ENCODE assay signal across 1 cellular context in the genomic region with DNA sequence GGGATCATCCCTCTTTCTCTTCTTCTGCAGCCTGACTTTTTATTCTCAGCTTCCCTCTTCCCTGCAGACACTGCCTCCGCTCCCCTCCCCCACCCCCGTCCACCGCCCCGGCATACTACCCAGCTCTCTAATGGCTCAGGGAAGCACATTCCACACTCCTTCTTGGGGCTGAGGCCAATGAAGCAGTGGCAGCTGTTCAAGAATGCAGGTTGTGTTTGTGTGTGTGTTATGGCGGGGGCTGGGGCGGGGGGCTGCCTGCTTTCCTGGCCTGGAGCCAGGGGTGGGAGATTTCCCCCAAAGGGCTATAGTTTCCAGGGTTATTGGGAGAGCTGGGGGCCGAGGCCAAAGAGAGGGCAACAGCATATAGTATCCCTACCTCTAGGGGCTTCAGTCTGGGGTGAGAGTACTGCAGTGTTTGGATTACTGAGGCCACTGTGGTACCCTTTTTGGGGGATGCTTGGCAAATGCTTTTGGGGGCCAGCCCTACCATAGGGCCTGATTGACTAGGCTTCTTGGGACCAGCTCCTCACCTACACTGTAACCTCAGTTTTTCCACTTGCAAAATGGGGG.
TF ChIP-seq lines count a peak whose summit lies in the region.

No MANE protein-coding gene starts in this region.

TF ChIP-seq in GM23338, 12 proteins besides CTCF, POLR2A, EP300 and RAD21:
- TF ChIP-seq, protein P1, sequence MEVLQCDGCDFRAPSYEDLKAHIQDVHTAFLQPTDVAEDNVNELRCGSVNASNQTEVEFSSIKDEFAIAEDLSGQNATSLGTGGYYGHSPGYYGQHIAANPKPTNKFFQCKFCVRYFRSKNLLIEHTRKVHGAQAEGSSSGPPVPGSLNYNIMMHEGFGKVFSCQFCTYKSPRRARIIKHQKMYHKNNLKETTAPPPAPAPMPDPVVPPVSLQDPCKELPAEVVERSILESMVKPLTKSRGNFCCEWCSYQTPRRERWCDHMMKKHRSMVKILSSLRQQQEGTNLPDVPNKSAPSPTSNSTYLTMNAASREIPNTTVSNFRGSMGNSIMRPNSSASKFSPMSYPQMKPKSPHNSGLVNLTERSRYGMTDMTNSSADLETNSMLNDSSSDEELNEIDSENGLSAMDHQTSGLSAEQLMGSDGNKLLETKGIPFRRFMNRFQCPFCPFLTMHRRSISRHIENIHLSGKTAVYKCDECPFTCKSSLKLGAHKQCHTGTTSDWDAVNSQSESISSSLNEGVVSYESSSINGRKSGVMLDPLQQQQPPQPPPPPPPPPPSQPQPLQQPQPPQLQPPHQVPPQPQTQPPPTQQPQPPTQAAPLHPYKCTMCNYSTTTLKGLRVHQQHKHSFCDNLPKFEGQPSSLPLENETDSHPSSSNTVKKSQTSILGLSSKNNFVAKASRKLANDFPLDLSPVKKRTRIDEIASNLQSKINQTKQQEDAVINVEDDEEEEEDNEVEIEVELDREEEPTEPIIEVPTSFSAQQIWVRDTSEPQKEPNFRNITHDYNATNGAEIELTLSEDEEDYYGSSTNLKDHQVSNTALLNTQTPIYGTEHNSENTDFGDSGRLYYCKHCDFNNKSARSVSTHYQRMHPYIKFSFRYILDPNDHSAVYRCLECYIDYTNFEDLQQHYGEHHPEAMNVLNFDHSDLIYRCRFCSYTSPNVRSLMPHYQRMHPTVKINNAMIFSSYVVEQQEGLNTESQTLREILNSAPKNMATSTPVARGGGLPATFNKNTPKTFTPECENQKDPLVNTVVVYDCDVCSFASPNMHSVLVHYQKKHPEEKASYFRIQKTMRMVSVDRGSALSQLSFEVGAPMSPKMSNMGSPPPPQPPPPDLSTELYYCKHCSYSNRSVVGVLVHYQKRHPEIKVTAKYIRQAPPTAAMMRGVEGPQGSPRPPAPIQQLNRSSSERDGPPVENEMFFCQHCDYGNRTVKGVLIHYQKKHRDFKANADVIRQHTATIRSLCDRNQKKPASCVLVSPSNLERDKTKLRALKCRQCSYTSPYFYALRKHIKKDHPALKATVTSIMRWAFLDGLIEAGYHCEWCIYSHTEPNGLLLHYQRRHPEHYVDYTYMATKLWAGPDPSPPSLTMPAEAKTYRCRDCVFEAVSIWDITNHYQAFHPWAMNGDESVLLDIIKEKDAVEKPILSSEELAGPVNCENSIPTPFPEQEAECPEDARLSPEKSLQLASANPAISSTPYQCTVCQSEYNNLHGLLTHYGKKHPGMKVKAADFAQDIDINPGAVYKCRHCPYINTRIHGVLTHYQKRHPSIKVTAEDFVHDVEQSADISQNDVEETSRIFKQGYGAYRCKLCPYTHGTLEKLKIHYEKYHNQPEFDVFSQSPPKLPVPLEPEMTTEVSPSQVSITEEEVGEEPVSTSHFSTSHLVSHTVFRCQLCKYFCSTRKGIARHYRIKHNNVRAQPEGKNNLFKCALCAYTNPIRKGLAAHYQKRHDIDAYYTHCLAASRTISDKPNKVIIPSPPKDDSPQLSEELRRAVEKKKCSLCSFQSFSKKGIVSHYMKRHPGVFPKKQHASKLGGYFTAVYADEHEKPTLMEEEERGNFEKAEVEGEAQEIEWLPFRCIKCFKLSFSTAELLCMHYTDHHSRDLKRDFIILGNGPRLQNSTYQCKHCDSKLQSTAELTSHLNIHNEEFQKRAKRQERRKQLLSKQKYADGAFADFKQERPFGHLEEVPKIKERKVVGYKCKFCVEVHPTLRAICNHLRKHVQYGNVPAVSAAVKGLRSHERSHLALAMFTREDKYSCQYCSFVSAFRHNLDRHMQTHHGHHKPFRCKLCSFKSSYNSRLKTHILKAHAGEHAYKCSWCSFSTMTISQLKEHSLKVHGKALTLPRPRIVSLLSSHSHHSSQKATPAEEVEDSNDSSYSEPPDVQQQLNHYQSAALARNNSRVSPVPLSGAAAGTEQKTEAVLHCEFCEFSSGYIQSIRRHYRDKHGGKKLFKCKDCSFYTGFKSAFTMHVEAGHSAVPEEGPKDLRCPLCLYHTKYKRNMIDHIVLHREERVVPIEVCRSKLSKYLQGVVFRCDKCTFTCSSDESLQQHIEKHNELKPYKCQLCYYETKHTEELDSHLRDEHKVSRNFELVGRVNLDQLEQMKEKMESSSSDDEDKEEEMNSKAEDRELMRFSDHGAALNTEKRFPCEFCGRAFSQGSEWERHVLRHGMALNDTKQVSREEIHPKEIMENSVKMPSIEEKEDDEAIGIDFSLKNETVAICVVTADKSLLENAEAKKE (CRISPR knock-in tag; IDR thresholded peaks at IDR 0.05) = no peak
- no peak for TF ChIP-seq JUNB (IDR thresholded peaks at IDR 0.05; ENCODE audit: unreplicated experiment)
- no peak for TF ChIP-seq STAT1 (IDR thresholded peaks at IDR 0.05; ENCODE audit: unreplicated experiment)
- TF ChIP-seq ZNF114 (CRISPR knock-in tag; IDR thresholded peaks at IDR 0.05) = no peak
- no peak for TF ChIP-seq EZH2phosphoT487 (IDR thresholded peaks at IDR 0.05; ENCODE audit: unreplicated experiment)
- TF ChIP-seq, protein P2, sequence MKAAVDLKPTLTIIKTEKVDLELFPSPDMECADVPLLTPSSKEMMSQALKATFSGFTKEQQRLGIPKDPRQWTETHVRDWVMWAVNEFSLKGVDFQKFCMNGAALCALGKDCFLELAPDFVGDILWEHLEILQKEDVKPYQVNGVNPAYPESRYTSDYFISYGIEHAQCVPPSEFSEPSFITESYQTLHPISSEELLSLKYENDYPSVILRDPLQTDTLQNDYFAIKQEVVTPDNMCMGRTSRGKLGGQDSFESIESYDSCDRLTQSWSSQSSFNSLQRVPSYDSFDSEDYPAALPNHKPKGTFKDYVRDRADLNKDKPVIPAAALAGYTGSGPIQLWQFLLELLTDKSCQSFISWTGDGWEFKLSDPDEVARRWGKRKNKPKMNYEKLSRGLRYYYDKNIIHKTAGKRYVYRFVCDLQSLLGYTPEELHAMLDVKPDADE (IDR thresholded peaks at IDR 0.05) = no peak
- TF ChIP-seq NANOG (IDR thresholded peaks at IDR 0.05; ENCODE audit: borderline replicate concordance) = no peak
- TF ChIP-seq, protein P3, sequence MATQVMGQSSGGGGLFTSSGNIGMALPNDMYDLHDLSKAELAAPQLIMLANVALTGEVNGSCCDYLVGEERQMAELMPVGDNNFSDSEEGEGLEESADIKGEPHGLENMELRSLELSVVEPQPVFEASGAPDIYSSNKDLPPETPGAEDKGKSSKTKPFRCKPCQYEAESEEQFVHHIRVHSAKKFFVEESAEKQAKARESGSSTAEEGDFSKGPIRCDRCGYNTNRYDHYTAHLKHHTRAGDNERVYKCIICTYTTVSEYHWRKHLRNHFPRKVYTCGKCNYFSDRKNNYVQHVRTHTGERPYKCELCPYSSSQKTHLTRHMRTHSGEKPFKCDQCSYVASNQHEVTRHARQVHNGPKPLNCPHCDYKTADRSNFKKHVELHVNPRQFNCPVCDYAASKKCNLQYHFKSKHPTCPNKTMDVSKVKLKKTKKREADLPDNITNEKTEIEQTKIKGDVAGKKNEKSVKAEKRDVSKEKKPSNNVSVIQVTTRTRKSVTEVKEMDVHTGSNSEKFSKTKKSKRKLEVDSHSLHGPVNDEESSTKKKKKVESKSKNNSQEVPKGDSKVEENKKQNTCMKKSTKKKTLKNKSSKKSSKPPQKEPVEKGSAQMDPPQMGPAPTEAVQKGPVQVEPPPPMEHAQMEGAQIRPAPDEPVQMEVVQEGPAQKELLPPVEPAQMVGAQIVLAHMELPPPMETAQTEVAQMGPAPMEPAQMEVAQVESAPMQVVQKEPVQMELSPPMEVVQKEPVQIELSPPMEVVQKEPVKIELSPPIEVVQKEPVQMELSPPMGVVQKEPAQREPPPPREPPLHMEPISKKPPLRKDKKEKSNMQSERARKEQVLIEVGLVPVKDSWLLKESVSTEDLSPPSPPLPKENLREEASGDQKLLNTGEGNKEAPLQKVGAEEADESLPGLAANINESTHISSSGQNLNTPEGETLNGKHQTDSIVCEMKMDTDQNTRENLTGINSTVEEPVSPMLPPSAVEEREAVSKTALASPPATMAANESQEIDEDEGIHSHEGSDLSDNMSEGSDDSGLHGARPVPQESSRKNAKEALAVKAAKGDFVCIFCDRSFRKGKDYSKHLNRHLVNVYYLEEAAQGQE (IDR thresholded peaks at IDR 0.05; ENCODE audit: unreplicated experiment) = no peak
- no peak for TF ChIP-seq POLR2AphosphoS5 (IDR thresholded peaks at IDR 0.05; ENCODE audit: low read depth)
- TF ChIP-seq ZNF331 (CRISPR knock-in tag; IDR thresholded peaks at IDR 0.05; ENCODE audit: low read depth) = no peak
- no peak for TF ChIP-seq CREB1 (CRISPR knock-in tag; IDR thresholded peaks at IDR 0.05; ENCODE audit: low read depth)
